In the genomic region with DNA sequence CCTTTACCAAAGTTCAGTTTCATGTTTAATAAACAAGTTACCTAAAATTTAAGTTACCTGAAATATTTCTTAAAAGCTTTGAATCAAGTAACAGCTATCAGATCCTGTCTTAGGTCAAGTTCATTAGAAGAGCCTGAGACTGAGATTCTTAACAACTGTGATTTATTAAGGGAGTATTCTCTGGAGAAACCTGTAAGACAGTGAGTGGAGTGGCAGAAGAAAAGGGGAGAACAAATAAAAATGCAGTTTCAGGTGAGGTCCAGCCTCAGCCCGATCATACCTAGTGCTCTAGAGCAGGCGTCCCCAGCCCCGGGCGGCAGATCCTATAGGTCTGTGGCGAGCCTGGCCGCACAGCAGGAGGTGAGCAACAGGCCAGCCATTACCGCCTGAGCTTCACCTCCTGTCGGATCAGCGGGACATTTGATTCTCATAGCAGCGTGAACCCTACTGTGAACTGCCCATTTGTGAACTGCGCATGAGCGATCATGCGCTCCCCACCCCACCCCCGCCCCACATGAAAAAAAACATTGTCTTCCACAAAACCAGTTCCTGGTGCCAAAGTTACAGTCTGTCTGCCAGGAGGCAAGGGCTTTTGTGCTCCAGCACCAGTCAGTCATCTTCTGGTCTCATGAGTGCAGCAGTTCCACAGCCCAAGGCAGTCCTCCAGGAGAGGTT, we compare ENCODE assay signal across 10 cellular contexts. TPM values are rescaled to one million over a fixed set of nuclear protein-coding genes. Genes with fewer than 3 reads are reported as not detected.
DNase-seq lines count a peak whose midpoint lies in the region; ATAC-seq and TF ChIP-seq lines count a peak whose summit lies in the region.
"Had no signal": no experiment of that assay in that cellular context is flagged by ENCODE, and none has a peak within 500 bp of the region (broad histone marks: within the 10 kb centered on the region; RNA-seq: fewer than 3 reads in every experiment).

No MANE protein-coding gene starts in this region.

- no peaks in the 10 kb centered on the region; a peak in 1 of 4 replicates for H3K4me1 ChIP-seq in SK-N-SH (ENCODE audit: control insufficient read depth in 1 of 2, insufficient read depth in 2 of 2, low read depth in 1 of 2, low read length in 1 of 2)

- no peak overlapping the region for H3K4me3 ChIP-seq in SK-N-SH (ENCODE audit: low read depth in 2 of 2, low read length in 1 of 2)

- intact Hi-C loops in posterior cingulate gyrus (cut with DNase I) = no loop called here

- H2AFZ ChIP-seq in SK-N-SH (ENCODE audit: low read depth) = no peak overlapping the region

- no peaks in the 10 kb centered on the region for H3F3A ChIP-seq in SK-N-SH (replicated peaks; ENCODE audit: insufficient read depth)

- TF ChIP-seq EP300 in SK-N-SH (IDR thresholded peaks at IDR 0.05; ENCODE audit: borderline replicate concordance in 1 of 2, low read depth in 1 of 2, low read length in 1 of 2) = no peak

- no peak overlapping the region for H3K4me2 ChIP-seq in SK-N-SH

- H3K27ac ChIP-seq in SK-N-SH (ENCODE audit: low read depth in 2 of 2, low read length in 1 of 2) = no peak overlapping the region

- no peaks in the 10 kb centered on the region for H4K20me1 ChIP-seq in SK-N-SH (ENCODE audit: insufficient read depth)

- H3K27me3 ChIP-seq in SK-N-SH (ENCODE audit: insufficient read depth) = no peaks in the 10 kb centered on the region

- peak; percentile 55 for DNase-seq in H4 (ENCODE audit: low spot score)
- peak; percentile 54 for DNase-seq in NCI-H460 (ENCODE audit: extremely low read depth, low read depth)
- DNase-seq in fibroblast of the conjunctiva (ENCODE audit: low read depth) = peak; percentile 1
- DNase-seq in posterior cingulate gyrus = peak in 8 of 10 donors; percentile 6 to 84 (median 54)
- DNase-seq in activated naive CD4-positive, alpha-beta T cell (lab: John Stamatoyannopoulos, UW) = no peak
- no peak for DNase-seq in SK-N-SH
- DNase-seq in dermis blood vessel endothelial cell = no peak
- DNase-seq: NK-92 treated with Interleukin-12 subunit alpha and Interleukin-12 subunit beta, amount 100 ng/mL, for 24 hours; trophoblast cell had no signal

- no peak for TF ChIP-seq RAD21 in SK-N-SH (IDR thresholded peaks at IDR 0.05; ENCODE audit: low read length)

- H3K9ac ChIP-seq in SK-N-SH = no peak overlapping the region

- H3K9me2 ChIP-seq in SK-N-SH = no peaks in the 10 kb centered on the region

- CTCF ChIA-PET in SK-N-SH (lab: Yijun Ruan, JAX) = no interaction called here

- H3K36me3 ChIP-seq in SK-N-SH (replicated peaks in 1 of 2; ENCODE audit: control insufficient read depth in 1 of 2, insufficient read depth in 2 of 2, low read length in 1 of 2) = no peaks in the 10 kb centered on the region

- no peak for TF ChIP-seq CTCF in SK-N-SH (IDR thresholded peaks at IDR 0.05)

- no peaks in the 10 kb centered on the region for H3K9me3 ChIP-seq in SK-N-SH

- 68% methylated on average over 13 of the region's 14 CpGs for WGBS in SK-N-SH (ENCODE audit: low lambda C conversion rate)

- ATAC-seq in GM19324 (IDR thresholded peaks at IDR 0.05; ENCODE audit: low FRiP score, unreplicated experiment) = no peak

- POLR2A ChIA-PET in SK-N-SH (lab: Yijun Ruan, JAX) = interaction anchor here (0.7 kb wide), 1 partner anchor 59 kb away, joined by 3 read pairs; a partner anchor contains a TSS

- H3K79me2 ChIP-seq in SK-N-SH (ENCODE audit: insufficient read depth) = no peaks in the 10 kb centered on the region

TF ChIP-seq in SK-N-SH, 30 proteins besides CTCF, POLR2A, EP300 and RAD21:
- TF ChIP-seq TAF1 (IDR thresholded peaks at IDR 0.05; ENCODE audit: borderline replicate concordance, low read depth, low read length) (no peak), RFX5 (IDR thresholded peaks at IDR 0.05; ENCODE audit: low read length) (no peak), RCOR1 (IDR thresholded peaks at IDR 0.05; ENCODE audit: low read length) (no peak), POLR2AphosphoS5 (IDR thresholded peaks at IDR 0.05; ENCODE audit: low read depth, low read length) (no peak), EZH2phosphoT487 (IDR thresholded peaks at IDR 0.05; ENCODE audit: borderline replicate concordance, low read depth) (no peak), MXI1 (IDR thresholded peaks at IDR 0.05; ENCODE audit: low read depth, low read length) (no peak), GABPA (IDR thresholded peaks at IDR 0.05; ENCODE audit: low read depth) (no peak), MEF2A (IDR thresholded peaks at IDR 0.05; ENCODE audit: borderline replicate concordance, low read depth) (no peak), GATA2 (CRISPR knock-in tag; IDR thresholded peaks at IDR 0.05) (no peak)
- TF ChIP-seq, protein P1, sequence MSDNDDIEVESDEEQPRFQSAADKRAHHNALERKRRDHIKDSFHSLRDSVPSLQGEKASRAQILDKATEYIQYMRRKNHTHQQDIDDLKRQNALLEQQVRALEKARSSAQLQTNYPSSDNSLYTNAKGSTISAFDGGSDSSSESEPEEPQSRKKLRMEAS (IDR thresholded peaks at IDR 0.05; ENCODE audit: low read depth) = no peak
- TF ChIP-seq, protein P2, sequence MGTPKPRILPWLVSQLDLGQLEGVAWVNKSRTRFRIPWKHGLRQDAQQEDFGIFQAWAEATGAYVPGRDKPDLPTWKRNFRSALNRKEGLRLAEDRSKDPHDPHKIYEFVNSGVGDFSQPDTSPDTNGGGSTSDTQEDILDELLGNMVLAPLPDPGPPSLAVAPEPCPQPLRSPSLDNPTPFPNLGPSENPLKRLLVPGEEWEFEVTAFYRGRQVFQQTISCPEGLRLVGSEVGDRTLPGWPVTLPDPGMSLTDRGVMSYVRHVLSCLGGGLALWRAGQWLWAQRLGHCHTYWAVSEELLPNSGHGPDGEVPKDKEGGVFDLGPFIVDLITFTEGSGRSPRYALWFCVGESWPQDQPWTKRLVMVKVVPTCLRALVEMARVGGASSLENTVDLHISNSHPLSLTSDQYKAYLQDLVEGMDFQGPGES (IDR thresholded peaks at IDR 0.05; ENCODE audit: low read depth, low read length) = no peak
TF ChIP-seq in SK-N-SH: peak in this region for 0.

RNA-seq across cellular contexts. Expression of a gene that starts 59.2 kb away (rescaled TPM):
- total RNA-seq in H4 (2014; rRNA removed; shearing (Covaris generic)) = 0.79 and 1.1 TPM in 2 replicates
- 2.3 and 3.2 TPM in 2 replicates for total RNA-seq in NCI-H460 (2014; rRNA removed; shearing (Covaris generic))
- 2.2 and 2.4 TPM in 2 replicates for polyA plus RNA-seq in NCI-H460 (2014; cell fraction: nucleus; rRNA removed)
- polyA plus RNA-seq in SK-N-SH (2012; rRNA removed) = 0.12 and 0.18 TPM in 2 replicates
- 0.39 and 0.50 TPM in 2 replicates for polyA plus RNA-seq in SK-N-SH (2012; cell fraction: cytosol; rRNA removed)
- 0.14 and 0.30 TPM in 2 replicates for polyA plus RNA-seq in SK-N-SH (2012; cell fraction: nucleus; rRNA removed)
- not detected in 2 replicates for total RNA-seq in dermis blood vessel endothelial cell

Comparison
In these comparisons a context has a peak if more than half of its experiments do, and no peak if none do; other contexts are left out.
1. DNase-seq: peak in H4 (single experiment), NCI-H460 (single experiment), fibroblast of the conjunctiva (single experiment) and posterior cingulate gyrus (8 of 10); none in activated naive CD4-positive, alpha-beta T cell (0 of 4), SK-N-SH (single experiment) and dermis blood vessel endothelial cell (single experiment).